8 cellular contexts compared by ENCODE assay signal in genomic region chr2:30165050-30165520, GRCh38. TPM values are rescaled to one million over a fixed set of nuclear protein-coding genes. Genes with fewer than 3 reads are reported as not detected.
DNase-seq lines count a peak whose midpoint lies in the region; ATAC-seq, FAIRE-seq and TF ChIP-seq lines count a peak whose summit lies in the region.

No MANE protein-coding gene starts in this region.

- H3K27ac Mint-ChIP-seq in activated T-cell treated with anti-CD3 and anti-CD28 coated beads, Interleukin-2, amount 50 U/mL, for 72 hours = no peak overlapping the region

- H3K4me2 ChIP-seq in PC-9 = no peak overlapping the region

- H3K79me2 ChIP-seq in PC-9 (ENCODE audit: low read depth) = no peaks in the 10 kb centered on the region

- no peak overlapping the region for H3K4me3 Mint-ChIP-seq in activated T-cell treated with anti-CD3 and anti-CD28 coated beads, Interleukin-2, amount 50 U/mL, for 72 hours

- H3K27me3 ChIP-seq in PC-9 (ENCODE audit: insufficient read depth, low read depth) (peaks cover 2% of the 10 kb centered on the region; the same call in 1 of the 2 replicates), neutrophil (no peaks in the 10 kb centered on the region)

- CTCF ChIA-PET in PC-9 (lab: Charles Lee) = interaction anchor here (0.6 to 3.3 kb wide), 23 partner anchors 9 to 1875 kb away, joined by 3 to 78 read pairs (median 4); partner anchors contain the start of genes DPY30 and YPEL5

- intact Hi-C loops in PC-9 (cut with micrococcal nuclease; ENCODE audit: unreplicated experiment) = loop anchor here (1.0 to 10.0 kb wide), 7 partner anchors 44 to 1170 kb away; no protein-coding TSS in a partner anchor

- no peaks in the 10 kb centered on the region for H3K9me3 Mint-ChIP-seq in activated T-cell treated with anti-CD3 and anti-CD28 coated beads, Interleukin-2, amount 50 U/mL, for 72 hours

- peak; percentile 98 for ATAC-seq in activated T-cell treated with anti-CD3 and anti-CD28 coated beads, Interleukin-2, amount 50 U/mL, for 72 hours (replicated peaks in 1 of 2)

- no peak overlapping the region for H2AFZ ChIP-seq in PC-9

- H3K27ac ChIP-seq in PC-9 = no peak overlapping the region
- H3K27ac ChIP-seq in neutrophil = no peak overlapping the region

- TF ChIP-seq POLR2A in H54 (IDR thresholded peaks at IDR 0.05; ENCODE audit: low read depth, low read length) = no peak

- DNase-seq in GDM1 (lab: John Stamatoyannopoulos, UW) (peak; percentile 83), H54 (ENCODE audit: insufficient read length, low spot score) (peak; percentile 77), PC-9 (peak; percentile 54 to 84), fibroblast of pulmonary artery (ENCODE audit: low read depth) (peak; percentile 94), urothelium cell line (ENCODE audit: low spot score) (peak; percentile 93)
- DNase-seq in activated T-cell treated with anti-CD3 and anti-CD28 coated beads, Interleukin-2, amount 50 U/mL, for 72 hours = peak; percentile 68 to 72

- H3K9me3 ChIP-seq in PC-9 (ENCODE audit: insufficient read depth, low read depth) = no peaks in the 10 kb centered on the region
- H3K9me3 ChIP-seq in neutrophil = no peaks in the 10 kb centered on the region

- H3K36me3 ChIP-seq in PC-9 (ENCODE audit: low read depth) (no peaks in the 10 kb centered on the region), neutrophil (peaks cover 51% of the 10 kb centered on the region)

- TF ChIP-seq CTCF in LNCAP (IDR thresholded peaks at IDR 0.05) (peak; percentile 86), PC-9 (conservative IDR thresholded peaks at IDR 0.05) (peak; percentile 90), fibroblast of pulmonary artery (IDR thresholded peaks at IDR 0.05; ENCODE audit: low read length, missing control alignments) (peak; percentile 86), neutrophil (IDR thresholded peaks at IDR 0.05) (peak; percentile 59)

- POLR2A ChIA-PET in PC-9 (lab: Charles Lee; ENCODE audit: unreplicated experiment) = interaction anchor here (0.6 kb wide), 1 partner anchor 43 kb away, joined by 7 read pairs; no protein-coding TSS in a partner anchor

- no peaks in the 10 kb centered on the region for H4K20me1 ChIP-seq in PC-9 (ENCODE audit: insufficient read depth)

- peaks cover 21% of the 10 kb centered on the region for H3K4me1 ChIP-seq in PC-9 (replicated peaks; ENCODE audit: insufficient read depth)
- H3K4me1 ChIP-seq in neutrophil (ENCODE audit: control insufficient read depth in 1 of 2, insufficient read depth in 1 of 2, low read depth in 1 of 2, low read length in 1 of 2) = peaks cover 3 to 4% of the 10 kb centered on the region in 2 experiments

- no peaks in the 10 kb centered on the region for H3K27me3 Mint-ChIP-seq in activated T-cell treated with anti-CD3 and anti-CD28 coated beads, Interleukin-2, amount 50 U/mL, for 72 hours (ENCODE audit: low read depth)

- FAIRE-seq in H54 (lab: Jason Lieb, UNC) (peak; percentile 95), urothelium cell line (lab: Jason Lieb, UNC) (peak; percentile 56)

- BruUV-seq in PC-9 (replicated peaks; lab: Mats Ljungman, UMichigan) = no TSS peak

- H3K4me1 Mint-ChIP-seq in activated T-cell treated with anti-CD3 and anti-CD28 coated beads, Interleukin-2, amount 50 U/mL, for 72 hours (ENCODE audit: low read depth) = peaks cover 14% of the 10 kb centered on the region

- H3K9me2 ChIP-seq in PC-9 (ENCODE audit: insufficient read depth) = no peaks in the 10 kb centered on the region

- peaks cover 12% of the 10 kb centered on the region; the same call in 1 of the 2 replicates for H3F3A ChIP-seq in PC-9 (ENCODE audit: insufficient read depth, low read depth)

- H3K4me3 ChIP-seq in PC-9 (no peak overlapping the region), fibroblast of pulmonary artery (replicated peaks; ENCODE audit: low read depth, low read length) (no peak overlapping the region), neutrophil (ENCODE audit: low read depth in 1 of 2, low read length in 1 of 2) (no peak overlapping the region)

- peaks cover 0 to 2% of the 10 kb centered on the region in 2 donors for H3K36me3 Mint-ChIP-seq in activated T-cell treated with anti-CD3 and anti-CD28 coated beads, Interleukin-2, amount 50 U/mL, for 72 hours (ENCODE audit: insufficient read depth in 2 of 2)

RNA-seq across cellular contexts. Expression of gene YPEL5, which starts 18.3 kb away (rescaled TPM):
- total RNA-seq in PC-9 (2021) = 56.9 and 67.5 TPM in 2 replicates
- 10 to 100 TPM; 93.3 to 94.3 TPM for total RNA-seq in activated T-cell treated with anti-CD3 and anti-CD28 coated beads, Interleukin-2, amount 50 U/mL, for 72 hours
